ENCODE assay signal across 31 cellular contexts in the genomic region with DNA sequence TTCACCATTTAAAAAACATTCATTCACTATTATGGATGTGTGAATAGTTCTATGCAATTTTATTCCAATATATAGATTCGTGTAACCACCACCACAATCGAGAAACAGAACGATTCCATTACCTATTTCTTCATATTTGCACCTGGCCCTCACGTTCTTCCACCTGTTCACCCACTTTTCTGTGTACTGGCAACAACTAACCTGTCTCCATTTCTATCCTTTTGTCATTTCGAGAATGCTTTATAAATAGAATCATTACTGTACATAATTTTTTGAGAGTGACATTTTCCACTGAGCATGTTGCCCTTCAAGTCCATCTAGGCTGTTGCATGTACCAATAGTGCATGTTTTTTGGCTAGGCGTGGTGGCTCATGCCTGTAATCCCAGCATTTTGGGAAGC.
"Had no signal": no experiment of that assay in that cellular context is flagged by ENCODE, and none has a peak within 500 bp of the region (broad histone marks: within the 10 kb centered on the region; RNA-seq: fewer than 3 reads in every experiment).

No MANE protein-coding gene starts in this region.

- H3K9me3 Mint-ChIP-seq: dendritic cell treated with granulocyte-macrophage colony-stimulating factor and Interleukin-4, amounts not matched to agents 40 ng/mL and 50 ng/mL, for 4 days; endodermal cell; immature natural killer cell; naive thymus-derived CD8-positive, alpha-beta T cell; nephron progenitor cell; stimulated activated effector memory CD8-positive, alpha-beta T cell treated with anti-CD3 and anti-CD28 coated beads, Interleukin-12 subunit alpha, Interleukin-12 subunit beta, amount 100 ng/mL, for 72 hours; type B pancreatic cell had no signal

- H3K9me3 ChIP-seq: gastroesophageal sphincter, heart right ventricle, lower lobe of right lung, ovary, psoas muscle, sigmoid colon, testis, tibial artery had no signal

- H3K27me3 Mint-ChIP-seq: dendritic cell treated with granulocyte-macrophage colony-stimulating factor and Interleukin-4, amounts not matched to agents 40 ng/mL and 50 ng/mL, for 4 days had no signal

- H3K36me3 Mint-ChIP-seq: immature natural killer cell; naive thymus-derived CD8-positive, alpha-beta T cell; type B pancreatic cell had no signal

- H3K27ac Mint-ChIP-seq: dendritic cell treated with granulocyte-macrophage colony-stimulating factor and Interleukin-4, amounts not matched to agents 40 ng/mL and 50 ng/mL, for 4 days; endodermal cell; immature natural killer cell; naive thymus-derived CD8-positive, alpha-beta T cell; nephron progenitor cell; stimulated activated effector memory CD8-positive, alpha-beta T cell treated with anti-CD3 and anti-CD28 coated beads, Interleukin-12 subunit alpha, Interleukin-12 subunit beta, amount 100 ng/mL, for 72 hours; type B pancreatic cell had no signal

- DNase-seq: effector CD8-positive, alpha-beta T cell; endodermal cell; foreskin keratinocyte; heart right ventricle; hypothalamus; immature natural killer cell; islet precursor cell; kidney glomerular epithelial cell; left colon; left ventricle myocardium superior; lower lobe of right lung; naive thymus-derived CD8-positive, alpha-beta T cell; nephron progenitor cell; nucleus accumbens; ovary; posterior cingulate gyrus; psoas muscle; right cardiac atrium; sigmoid colon; stimulated activated CD4-positive, alpha-beta T cell treated with anti-CD3 and anti-CD28 coated beads, Interleukin-2, amount 100 ng/mL, for 24 hours; stimulated activated CD4-positive, alpha-beta T cell treated with anti-CD3 and anti-CD28 coated beads, Interleukin-4, amount 100 ng/mL, for 24 hours; stimulated activated naive CD8-positive, alpha-beta T cell treated with anti-CD3 and anti-CD28 coated beads, Interleukin-15, Interleukin-2, amounts not matched to agents 100 U/mL and 50 U/mL, for 24 hours; substantia nigra; testis; tibial artery had no signal

- H3K27ac ChIP-seq: epithelial cell of prostate, foreskin keratinocyte, gastroesophageal sphincter, heart right ventricle, lower lobe of right lung, ovary, psoas muscle, sigmoid colon, testis, tibial artery had no signal

- H3K4me1 Mint-ChIP-seq: endodermal cell, nephron progenitor cell had no signal

- ATAC-seq: esophagus mucosa; foreskin keratinocyte; gastroesophageal sphincter; heart right ventricle; left colon; left ventricle myocardium superior; lower lobe of right lung; naive thymus-derived CD8-positive, alpha-beta T cell; psoas muscle; right cardiac atrium; stimulated activated effector memory CD8-positive, alpha-beta T cell treated with anti-CD3 and anti-CD28 coated beads, Interleukin-12 subunit alpha, Interleukin-12 subunit beta, amount 100 ng/mL, for 72 hours; stimulated activated naive CD8-positive, alpha-beta T cell treated with anti-CD3 and anti-CD28 coated beads, Interleukin-15, Interleukin-2, amounts not matched to agents 100 U/mL and 50 U/mL, for 24 hours had no signal

- H3K4me1 ChIP-seq: gastroesophageal sphincter, lower lobe of right lung, psoas muscle, sigmoid colon, testis had no signal

- H3K4me3 ChIP-seq: gastroesophageal sphincter, heart right ventricle, lower lobe of right lung, ovary, psoas muscle, sigmoid colon, testis, tibial artery had no signal

- H3K36me3 ChIP-seq: gastroesophageal sphincter, heart right ventricle, lower lobe of right lung, ovary, sigmoid colon, tibial artery had no signal

- H3K4me3 Mint-ChIP-seq: dendritic cell treated with granulocyte-macrophage colony-stimulating factor and Interleukin-4, amounts not matched to agents 40 ng/mL and 50 ng/mL, for 4 days; endodermal cell; immature natural killer cell; naive thymus-derived CD8-positive, alpha-beta T cell; nephron progenitor cell; stimulated activated effector memory CD8-positive, alpha-beta T cell treated with anti-CD3 and anti-CD28 coated beads, Interleukin-12 subunit alpha, Interleukin-12 subunit beta, amount 100 ng/mL, for 72 hours; type B pancreatic cell had no signal

- H3K27me3 ChIP-seq: foreskin keratinocyte, ovary, sigmoid colon, testis, tibial artery had no signal
